7 cellular contexts compared by ENCODE assay signal in the genomic region with DNA sequence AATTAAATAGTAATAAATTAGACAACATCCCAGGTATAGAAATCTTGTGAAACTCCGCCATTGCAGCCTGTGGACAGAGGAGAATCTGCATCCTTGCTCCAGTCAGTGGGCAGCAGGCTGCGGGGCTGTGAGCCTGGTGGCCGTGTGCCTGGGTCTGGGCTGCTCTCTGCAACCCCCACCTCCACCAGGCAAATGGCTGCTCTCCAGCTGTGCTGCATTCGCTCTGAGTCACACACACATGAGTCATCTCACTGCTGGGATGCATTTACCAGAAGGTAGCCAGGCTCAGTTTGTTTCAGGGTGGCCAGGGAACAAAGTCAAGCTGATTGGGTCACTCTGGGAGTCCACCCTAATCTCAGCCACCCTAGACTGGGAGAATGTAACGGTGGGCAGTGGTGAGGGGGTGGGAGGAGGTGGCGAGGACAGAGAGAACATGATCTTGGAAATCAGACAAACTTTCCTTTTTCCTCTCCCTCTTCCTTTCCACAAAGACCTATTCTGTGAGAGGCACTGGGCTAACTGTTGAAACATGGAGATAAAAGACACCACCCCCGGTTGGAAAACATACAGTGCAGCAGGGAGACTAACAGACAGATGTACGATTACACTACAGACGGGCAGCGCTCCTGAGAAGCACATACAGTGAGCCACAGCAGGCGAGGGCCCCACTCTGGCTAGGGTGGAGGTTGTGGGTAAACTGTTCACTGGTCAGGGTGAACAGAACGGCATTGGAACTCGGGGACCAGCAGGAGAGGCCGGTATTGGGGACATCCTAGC. TPM values are rescaled to one million over a fixed set of nuclear protein-coding genes. Genes with fewer than 3 reads are reported as not detected.
DNase-seq lines count a peak whose midpoint lies in the region; ATAC-seq and TF ChIP-seq lines count a peak whose summit lies in the region.

No MANE protein-coding gene starts in this region.

- DNase-seq in HCEC 1CT, result peak; percentile 96
- peak; percentile 66 for DNase-seq in MV-4-11 (lab: John Stamatoyannopoulos, UW)
- DNase-seq in adrenal gland, result peak; percentile 86 to 95 (median 93)
- peak; percentile 92 for DNase-seq in right atrium auricular region (ENCODE audit: low spot score)
- DNase-seq in renal cortical epithelial cell (ENCODE audit: low read depth), result peak; percentile 96
- no peak for DNase-seq in NCI-H510A (lab: John Stamatoyannopoulos, UW)

- H3K27ac ChIP-seq in adrenal gland (peak overlapping the region; percentile 8 to 87 (median 58)), right atrium auricular region (peak overlapping the region; percentile 87)

- TF ChIP-seq POLR2A in adrenal gland (IDR thresholded peaks at IDR 0.05), result peak in 1 of 2 donors; percentile 64

- H3K27me3 ChIP-seq in adrenal gland (no peaks in the 10 kb centered on the region), right atrium auricular region (no peaks in the 10 kb centered on the region)

- 38 to 47% (median 43%) methylated on average over 13 to 14 of the region's 14 CpGs for WGBS in adrenal gland, 4 donors

- peak overlapping the region in 1 of 4 donors; percentile 2 for H3K4me3 ChIP-seq in adrenal gland
- H3K4me3 ChIP-seq in right atrium auricular region, result peak overlapping the region in 1 of 2 donors; percentile 17

- intact Hi-C loops in adrenal gland (cut with DNase I), result no loop called here

- TF ChIP-seq CTCF in adrenal gland (IDR thresholded peaks at IDR 0.05), result peak in 1 of 6 experiments; percentile 1
- TF ChIP-seq CTCF in right atrium auricular region (IDR thresholded peaks at IDR 0.05), result no peak

- H3K4me1 ChIP-seq in adrenal gland (replicated peaks in 1 of 2), result peaks cover 17 to 32% of the 10 kb centered on the region in 2 donors
- H3K4me1 ChIP-seq in right atrium auricular region, result peaks cover 0 to 74% of the 10 kb centered on the region in 2 donors

- H3K9me3 ChIP-seq in adrenal gland (replicated peaks in 1 of 3), result no peaks in the 10 kb centered on the region
- no peaks in the 10 kb centered on the region for H3K9me3 ChIP-seq in right atrium auricular region

- peak; percentile 96 for ATAC-seq in GM18499 (IDR thresholded peaks at IDR 0.05; ENCODE audit: insufficient read depth, unreplicated experiment)

- H3K36me3 ChIP-seq in adrenal gland (replicated peaks in 1 of 2), result no peaks in the 10 kb centered on the region
- H3K36me3 ChIP-seq in right atrium auricular region, result peaks cover 12% of the 10 kb centered on the region

RNA-seq across cellular contexts. Expression of a gene that starts 59.2 kb away (rescaled TPM):
- total RNA-seq in adrenal gland (10 to 100 TPM in 6 of 8 donors, 1 to 10 TPM in 2; 8.0 to 17.9 (median 10.6) TPM), right atrium auricular region (10 to 100 TPM; 10.3 to 15.9 TPM), renal cortical epithelial cell (11.5 and 47.0 TPM in 2 replicates)
- 1 to 10 TPM; 2.2 to 7.0 (median 2.5) TPM for polyA plus RNA-seq in adrenal gland
